ENCODE assay signal across 1 cellular context in the genomic region with DNA sequence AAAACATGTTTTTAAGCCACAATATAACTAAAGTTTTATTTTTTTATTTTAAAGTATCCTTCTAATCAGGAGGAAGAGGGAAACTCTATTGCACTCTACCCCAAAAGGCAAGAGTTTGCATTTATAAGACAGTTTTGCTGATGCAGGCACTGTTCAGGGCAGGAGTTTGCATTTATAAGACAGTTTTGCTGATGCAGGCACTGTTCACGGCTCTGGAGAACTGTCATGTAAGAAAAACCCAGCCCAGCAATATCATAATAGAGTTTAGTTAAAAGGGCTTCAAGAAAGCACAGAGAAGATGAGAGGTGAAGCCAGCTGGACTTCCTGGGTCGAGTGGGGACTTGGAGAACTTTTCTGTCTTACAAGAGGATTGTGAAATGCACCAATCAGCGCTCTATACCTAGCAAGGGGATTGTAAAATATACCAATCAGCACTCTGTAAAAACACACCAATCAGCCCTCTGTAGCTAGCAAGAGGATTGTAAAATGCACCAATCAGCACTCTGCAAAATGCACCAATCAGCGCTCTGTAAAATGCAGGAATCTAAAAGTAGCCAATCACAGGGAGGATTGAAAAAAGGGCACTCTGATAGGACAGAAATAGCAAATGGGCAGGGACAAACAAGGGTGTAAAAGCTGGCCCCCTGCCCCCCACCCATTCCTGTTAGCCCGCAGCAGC.
TF ChIP-seq lines count a peak whose summit lies in the region.

No MANE protein-coding gene starts in this region.

TF ChIP-seq in GM23338, 12 proteins besides CTCF, POLR2A, EP300 and RAD21 (continued from another document):
- TF ChIP-seq, protein P1, sequence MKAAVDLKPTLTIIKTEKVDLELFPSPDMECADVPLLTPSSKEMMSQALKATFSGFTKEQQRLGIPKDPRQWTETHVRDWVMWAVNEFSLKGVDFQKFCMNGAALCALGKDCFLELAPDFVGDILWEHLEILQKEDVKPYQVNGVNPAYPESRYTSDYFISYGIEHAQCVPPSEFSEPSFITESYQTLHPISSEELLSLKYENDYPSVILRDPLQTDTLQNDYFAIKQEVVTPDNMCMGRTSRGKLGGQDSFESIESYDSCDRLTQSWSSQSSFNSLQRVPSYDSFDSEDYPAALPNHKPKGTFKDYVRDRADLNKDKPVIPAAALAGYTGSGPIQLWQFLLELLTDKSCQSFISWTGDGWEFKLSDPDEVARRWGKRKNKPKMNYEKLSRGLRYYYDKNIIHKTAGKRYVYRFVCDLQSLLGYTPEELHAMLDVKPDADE (IDR thresholded peaks at IDR 0.05) = no peak
- no peak for TF ChIP-seq POLR2AphosphoS5 (IDR thresholded peaks at IDR 0.05; ENCODE audit: low read depth)
TF ChIP-seq in GM23338: peak in this region for 0.
